16 cellular contexts compared by ENCODE assay signal in the genomic region with DNA sequence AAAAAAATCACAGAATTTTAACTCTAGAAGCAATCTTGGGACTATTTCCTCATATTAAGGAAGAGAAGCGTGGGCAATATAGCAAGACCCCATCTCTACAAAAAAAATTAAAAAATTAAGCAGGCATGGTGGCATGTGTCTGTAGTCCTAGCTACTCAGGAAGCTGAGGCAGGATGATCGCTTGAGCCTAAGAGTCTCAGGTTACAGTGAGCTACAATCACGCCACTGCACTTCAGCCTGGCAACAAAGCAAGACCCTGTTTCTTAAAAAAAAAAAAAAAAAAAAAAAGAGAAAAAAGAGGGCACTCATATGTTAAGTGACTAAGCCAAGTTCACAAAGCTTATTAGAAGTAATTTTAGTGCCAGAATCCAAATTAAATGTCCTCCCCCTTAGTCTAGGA.
DNase-seq lines count a peak whose midpoint lies in the region; ATAC-seq and TF ChIP-seq lines count a peak whose summit lies in the region.
"Had no signal": no experiment of that assay in that cellular context is flagged by ENCODE, and none has a peak within 500 bp of the region (broad histone marks: within the 10 kb centered on the region; RNA-seq: fewer than 3 reads in every experiment).

No MANE protein-coding gene starts in this region.

- peak; percentile 4 for DNase-seq in COLO829 (ENCODE audit: low spot score)
- DNase-seq in GM23338 (ENCODE audit: low spot score): peak; percentile 20
- DNase-seq in T-helper 17 cell: no peak
- no peak for DNase-seq in gastrocnemius medialis
- no peak for DNase-seq in NK-92 treated with Interleukin-12 subunit alpha and Interleukin-12 subunit beta, amount 100 ng/mL, for 24 hours (lab: John Stamatoyannopoulos, UW)
- DNase-seq: ACHN; BE2C; C1 segment of cervical spinal cord; CD4-positive, CD25-positive, alpha-beta regulatory T cell; DMS153; DMS79; GDM1; GM23248; HCEC 1CT; HFFc6 had no signal

- H3K4me2 ChIP-seq in GM23338: no peak overlapping the region

- in situ Hi-C loops in gastrocnemius medialis (cut with MboI; ENCODE audit: low sequenced_read_pairs in 4 of 4): no loop called here

- no peaks in the 10 kb centered on the region for H3K9me3 Mint-ChIP-seq in GM23338
- H3K9me3 Mint-ChIP-seq: CD4-positive, CD25-positive, alpha-beta regulatory T cell; HFFc6 had no signal

- H3K27ac ChIP-seq in GM23338 (ENCODE audit: low read depth) (no peak overlapping the region), gastrocnemius medialis (peak overlapping the region; percentile 32 to 96 (median 73))
- H3K27ac ChIP-seq: GM23248 had no signal

- TF ChIP-seq POLR2A in gastrocnemius medialis (IDR thresholded peaks at IDR 0.05): no peak

- H3K27me3 ChIP-seq in GM23338 (ENCODE audit: insufficient read depth) (no peaks in the 10 kb centered on the region), gastrocnemius medialis (no peaks in the 10 kb centered on the region)
- H3K27me3 ChIP-seq: BE2C had no signal

- no peaks in the 10 kb centered on the region for H4K20me1 ChIP-seq in GM23338 (replicated peaks; ENCODE audit: insufficient read depth)

- no peaks in the 10 kb centered on the region for H3K79me2 ChIP-seq in GM23338 (replicated peaks; ENCODE audit: insufficient read depth)

- H3K4me3 ChIP-seq in GM23338 (no peak overlapping the region), gastrocnemius medialis (no peak overlapping the region)
- H3K4me3 ChIP-seq: GM23248 had no signal

- H3K36me3 Mint-ChIP-seq in GM23338 (ENCODE audit: low read depth) (peaks cover 27% of the 10 kb centered on the region), T-helper 17 cell (ENCODE audit: low read depth) (peaks cover 15% of the 10 kb centered on the region)

- H3K4me1 ChIP-seq in GM23338 (ENCODE audit: insufficient read depth) (no peaks in the 10 kb centered on the region), gastrocnemius medialis (peaks cover 40 to 50% of the 10 kb centered on the region in 2 donors)
- H3K4me1 ChIP-seq: BE2C had no signal

- no peak overlapping the region for H3K4me3 Mint-ChIP-seq in GM23338
- H3K4me3 Mint-ChIP-seq in T-helper 17 cell: no peak overlapping the region
- H3K4me3 Mint-ChIP-seq: CD4-positive, CD25-positive, alpha-beta regulatory T cell; HFFc6 had no signal

- TF ChIP-seq CTCF in GM23338 (conservative IDR thresholded peaks at IDR 0.05; ENCODE audit: low read depth in 2 of 2): no peak
- no peak for TF ChIP-seq CTCF in gastrocnemius medialis (IDR thresholded peaks at IDR 0.05 in 4 of 5, conservative IDR thresholded peaks at IDR 0.05 in 1 of 5)

- no peaks in the 10 kb centered on the region for H3K9me2 ChIP-seq in GM23338 (ENCODE audit: insufficient read depth)

- intact Hi-C loops in gastrocnemius medialis (cut with DNase I; ENCODE audit: low total_unique reads): no loop called here

- no peaks in the 10 kb centered on the region for H3K9me3 ChIP-seq in T-helper 17 cell (ENCODE audit: control insufficient read depth, low read length, poor library complexity, severe bottlenecking)
- H3K9me3 ChIP-seq in gastrocnemius medialis: no peaks in the 10 kb centered on the region
- H3K9me3 ChIP-seq: BE2C had no signal

- H3K27ac Mint-ChIP-seq in GM23338: no peak overlapping the region
- H3K27ac Mint-ChIP-seq in T-helper 17 cell: peak overlapping the region; percentile 27
- H3K27ac Mint-ChIP-seq: CD4-positive, CD25-positive, alpha-beta regulatory T cell; HFFc6 had no signal

- H3K27me3 Mint-ChIP-seq in GM23338 (ENCODE audit: insufficient read depth, low read depth, poor library complexity): no peaks in the 10 kb centered on the region
- H3K27me3 Mint-ChIP-seq in T-helper 17 cell: no peaks in the 10 kb centered on the region
- H3K27me3 Mint-ChIP-seq: CD4-positive, CD25-positive, alpha-beta regulatory T cell had no signal

- H3K36me3 ChIP-seq in GM23338 (ENCODE audit: insufficient read depth) (peaks cover 8% of the 10 kb centered on the region; the same call in 1 of the 2 replicates), gastrocnemius medialis (peaks cover 9 to 90% of the 10 kb centered on the region in 2 donors)

- ATAC-seq in GM23338 (peak; percentile 55; the same call in 2 of the 3 replicates), T-helper 17 cell (no peak), gastrocnemius medialis (no peak), HG02885 (IDR thresholded peaks at IDR 0.05; ENCODE audit: poor library complexity, unreplicated experiment) (no peak)

- H2AFZ ChIP-seq in GM23338: no peak overlapping the region
- H2AFZ ChIP-seq: GM23248 had no signal

- H3K4me1 Mint-ChIP-seq in GM23338 (no peaks in the 10 kb centered on the region; the same call in 2 of the 3 replicates), T-helper 17 cell (peaks cover 4% of the 10 kb centered on the region)

- H3F3A ChIP-seq in GM23338 (replicated peaks; ENCODE audit: low read depth): no peaks in the 10 kb centered on the region

TF ChIP-seq in GM23338, 12 proteins besides CTCF, POLR2A, EP300 and RAD21 (continues in another document):
- no peak for TF ChIP-seq JUNB (IDR thresholded peaks at IDR 0.05; ENCODE audit: unreplicated experiment)
- no peak for TF ChIP-seq REST (IDR thresholded peaks at IDR 0.05; ENCODE audit: unreplicated experiment)
- no peak for TF ChIP-seq CREB1 (CRISPR knock-in tag; IDR thresholded peaks at IDR 0.05; ENCODE audit: low read depth)
- no peak for TF ChIP-seq NANOG (IDR thresholded peaks at IDR 0.05; ENCODE audit: borderline replicate concordance)
- TF ChIP-seq ZNF331 (CRISPR knock-in tag; IDR thresholded peaks at IDR 0.05; ENCODE audit: low read depth): no peak
- TF ChIP-seq STAT1 (IDR thresholded peaks at IDR 0.05; ENCODE audit: unreplicated experiment): no peak
- no peak for TF ChIP-seq EZH2phosphoT487 (IDR thresholded peaks at IDR 0.05; ENCODE audit: unreplicated experiment)

Comparison
In these comparisons a context has a peak if more than half of its experiments do, and no peak if none do; other contexts are left out.
1. DNase-seq: peak in COLO829 (single experiment) and GM23338 (single experiment); none in T-helper 17 cell (0 of 3), gastrocnemius medialis (0 of 2) and NK-92 treated with Interleukin-12 subunit alpha and Interleukin-12 subunit beta, amount 100 ng/mL, for 24 hours (single experiment).